Comparison of ENCODE assay signal across 14 cellular contexts in the genomic region with DNA sequence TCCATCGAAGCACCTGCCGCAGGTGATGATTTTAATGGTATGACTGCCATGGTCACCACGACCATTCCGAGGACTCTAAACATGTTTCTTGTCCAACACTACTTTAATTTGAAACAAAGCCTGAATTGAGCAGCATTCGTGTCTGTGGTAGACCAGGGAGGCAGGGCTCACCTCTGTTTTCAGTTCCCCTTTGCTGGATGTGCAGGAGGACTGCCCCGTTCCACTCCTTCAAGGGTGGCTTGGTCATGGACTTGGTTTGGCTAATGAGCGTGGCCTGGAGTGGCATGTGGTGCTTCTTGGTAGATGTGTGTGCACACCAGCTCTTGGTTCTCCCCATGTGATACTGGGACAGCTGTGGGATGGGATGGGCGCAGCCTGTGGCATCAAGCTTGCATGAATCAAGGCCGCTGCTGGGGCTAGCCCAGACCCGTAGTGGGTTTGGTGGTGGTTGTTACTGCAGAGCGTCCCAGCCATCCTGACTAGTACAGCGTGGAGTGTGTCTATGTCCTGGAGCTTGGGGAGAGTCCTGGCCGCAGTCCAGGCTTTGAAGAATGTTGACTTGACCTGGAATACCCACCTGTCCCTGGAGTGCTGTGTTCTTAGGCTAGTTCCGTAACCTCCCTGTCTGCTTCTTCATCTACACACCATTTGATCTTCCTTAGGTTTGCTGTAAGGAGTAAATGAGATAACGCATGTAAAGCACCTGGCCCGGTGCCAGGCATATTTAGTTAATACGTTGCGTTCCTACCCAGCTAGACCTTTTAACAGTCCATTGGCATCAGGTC. TPM values are rescaled to one million over a fixed set of nuclear protein-coding genes. Genes with fewer than 3 reads are reported as not detected.
DNase-seq lines count a peak whose midpoint lies in the region; ATAC-seq, FAIRE-seq and TF ChIP-seq lines count a peak whose summit lies in the region.
"Had no signal": no experiment of that assay in that cellular context is flagged by ENCODE, and none has a peak within 500 bp of the region (broad histone marks: within the 10 kb centered on the region; RNA-seq: fewer than 3 reads in every experiment).

No MANE protein-coding gene starts in this region.

- no peaks in the 10 kb centered on the region for H3K27me3 ChIP-seq in stomach

- H3K9me3 ChIP-seq in stomach = no peaks in the 10 kb centered on the region
- no peaks in the 10 kb centered on the region for H3K9me3 ChIP-seq in T-helper 17 cell (ENCODE audit: control insufficient read depth, low read length, poor library complexity, severe bottlenecking)

- TF ChIP-seq POLR2A in stomach (IDR thresholded peaks at IDR 0.05) = no peak

- H3K4me3 Mint-ChIP-seq in T-helper 17 cell = no peak overlapping the region
- H3K4me3 Mint-ChIP-seq: activated CD8-positive, alpha-beta memory T cell treated with anti-CD3 and anti-CD28 coated beads, Interleukin-2, amount 10 ng/mL, durations not matched to agents 7 days and 5 days had no signal

- WGBS in stomach, 5 donors = 67 to 80% (median 71%) methylated on average over 17 to 18 of the region's 18 CpGs

- no peak overlapping the region for H3K27ac ChIP-seq in stomach
- H3K27ac ChIP-seq: 22Rv1, HL-60 had no signal

- no peak for FAIRE-seq in RCC 7860 (lab: Jason Lieb, UNC)
- FAIRE-seq: frontal cortex had no signal

- H3K4me1 ChIP-seq in stomach = peaks cover 5 to 19% (median 11%) of the 10 kb centered on the region in 4 donors

- H3K27ac Mint-ChIP-seq in T-helper 17 cell = no peak overlapping the region
- H3K27ac Mint-ChIP-seq: activated CD8-positive, alpha-beta memory T cell treated with anti-CD3 and anti-CD28 coated beads, Interleukin-2, amount 10 ng/mL, durations not matched to agents 7 days and 5 days had no signal

- ATAC-seq in HG02884 (IDR thresholded peaks at IDR 0.05; ENCODE audit: unreplicated experiment) (peak; percentile 96), T-helper 17 cell (no peak)
- ATAC-seq: activated CD8-positive, alpha-beta memory T cell treated with anti-CD3 and anti-CD28 coated beads, Interleukin-2, amount 10 ng/mL, durations not matched to agents 7 days and 5 days; SK-N-SH treated with all-trans-retinoic acid at 6 μM for 48 hours had no signal

- no peak for TF ChIP-seq EP300 in stomach (IDR thresholded peaks at IDR 0.05)

- H3K36me3 Mint-ChIP-seq in T-helper 17 cell (ENCODE audit: low read depth) = peaks cover 2% of the 10 kb centered on the region

- intact Hi-C loops in stomach (cut with DNase I; ENCODE audit: low total_unique reads) = no loop called here

- peaks cover 4% of the 10 kb centered on the region for H3K4me1 Mint-ChIP-seq in T-helper 17 cell
- H3K4me1 Mint-ChIP-seq: activated CD8-positive, alpha-beta memory T cell treated with anti-CD3 and anti-CD28 coated beads, Interleukin-2, amount 10 ng/mL, durations not matched to agents 7 days and 5 days had no signal

- H3K27me3 Mint-ChIP-seq in T-helper 17 cell = no peaks in the 10 kb centered on the region
- H3K27me3 Mint-ChIP-seq: activated CD8-positive, alpha-beta memory T cell treated with anti-CD3 and anti-CD28 coated beads, Interleukin-2, amount 10 ng/mL, durations not matched to agents 7 days and 5 days had no signal

- peaks cover 0 to 12% (median 3%) of the 10 kb centered on the region in 4 donors for H3K36me3 ChIP-seq in stomach

- DNase-seq in DMS 273 (lab: John Stamatoyannopoulos, UW; ENCODE audit: unreplicated experiment) (peak; percentile 15), DMS 273 treated with DMSO at 0.1 percent for 48 hours (lab: John Stamatoyannopoulos, UW) (no peak), NCI-H1105 (lab: John Stamatoyannopoulos, UW) (peak; percentile 7), stomach (peak; percentile 46), T-helper 17 cell (no peak), OCI-M1 (lab: John Stamatoyannopoulos, UW) (no peak), RCC 7860 (ENCODE audit: low spot score) (no peak)
- DNase-seq: activated CD8-positive, alpha-beta memory T cell treated with anti-CD3 and anti-CD28 coated beads, Interleukin-2, amount 10 ng/mL, durations not matched to agents 7 days and 5 days; NCI-H2107 had no signal

- H3K4me3 ChIP-seq in stomach = no peak overlapping the region

- TF ChIP-seq CTCF in stomach (IDR thresholded peaks at IDR 0.05) = no peak

RNA-seq across cellular contexts. Expression of a gene that starts 34.8 kb away (rescaled TPM):
- total RNA-seq in stomach (10 to 100 TPM in 3 of 5 donors, 1 to 10 TPM in 2; 1.2 to 37.8 (median 18.3) TPM), T-helper 17 cell (10 to 100 TPM; 14.6 to 17.2 TPM)
- 10 to 100 TPM; 17.8 to 31.3 (median 24.3) TPM for polyA plus RNA-seq in stomach

Comparison
In these comparisons a context has a peak if more than half of its experiments do, and no peak if none do; other contexts are left out.
1. DNase-seq: peak in DMS 273 (single experiment), NCI-H1105 (single experiment) and stomach (single experiment); none in DMS 273 treated with DMSO at 0.1 percent for 48 hours (single experiment), T-helper 17 cell (0 of 3), OCI-M1 (single experiment) and RCC 7860 (single experiment).